Comparison of ENCODE assay signal across 8 cellular contexts in genomic region chr17:78923660-78924453, GRCh38. TPM values are rescaled to one million over a fixed set of nuclear protein-coding genes. Genes with fewer than 3 reads are reported as not detected.
A peak's percentile ranks its signal among the peaks of the same experiment; 100 is the strongest.
DNase-seq lines count a peak whose midpoint lies in the region; ATAC-seq, FAIRE-seq and TF ChIP-seq lines count a peak whose summit lies in the region.

No MANE protein-coding gene starts in this region.

- no peaks in the 10 kb centered on the region for H3K9me3 ChIP-seq in esophagus muscularis mucosa
- no peaks in the 10 kb centered on the region for H3K9me3 ChIP-seq in suprapubic skin

- TF ChIP-seq POLR2A in GM12892 (IDR thresholded peaks at IDR 0.05; ENCODE audit: low read depth, low read length) (no peak), esophagus muscularis mucosa (IDR thresholded peaks at IDR 0.05; ENCODE audit: low read depth) (no peak), suprapubic skin (IDR thresholded peaks at IDR 0.05) (no peak)

- H3K4me3 Mint-ChIP-seq in natural killer cell: peak overlapping the region; percentile 45

- FAIRE-seq in GM12892 (lab: Jason Lieb, UNC): no peak

- peak overlapping the region; percentile 81 to 95 (median 91) for H3K4me3 ChIP-seq in esophagus muscularis mucosa
- H3K4me3 ChIP-seq in suprapubic skin: peak overlapping the region; percentile 79

- H3K27ac ChIP-seq in esophagus muscularis mucosa (replicated peaks in 1 of 4) (peak overlapping the region; percentile 92 to 99 (median 96)), suprapubic skin (peak overlapping the region; percentile 95)

- intact Hi-C loops in esophagus muscularis mucosa (cut with DNase I) (loop anchor here (5.0 kb wide), 2 partner anchors 42 to 48 kb away; no protein-coding TSS in a partner anchor), natural killer cell (cut with micrococcal nuclease) (no loop called here)

- no peaks in the 10 kb centered on the region for H3K36me3 Mint-ChIP-seq in natural killer cell

- WGBS in esophagus muscularis mucosa: 11% methylated on average over 6 of the region's 28 CpGs
- 2% methylated on average over 17 of the region's 28 CpGs for WGBS in suprapubic skin

- H3K4me1 Mint-ChIP-seq in natural killer cell: peaks cover 0 to 7% of the 10 kb centered on the region in 2 donors

- H3K36me3 ChIP-seq in esophagus muscularis mucosa (peaks cover 0 to 3% (median 0%) of the 10 kb centered on the region in 4 donors), suprapubic skin (no peaks in the 10 kb centered on the region)

- no peak for TF ChIP-seq EP300 in esophagus muscularis mucosa (IDR thresholded peaks at IDR 0.05)
- TF ChIP-seq EP300 in suprapubic skin (IDR thresholded peaks at IDR 0.05): no peak

- TF ChIP-seq CTCF in esophagus muscularis mucosa (IDR thresholded peaks at IDR 0.05): no peak
- TF ChIP-seq CTCF in natural killer cell (IDR thresholded peaks at IDR 0.05): no peak
- TF ChIP-seq CTCF in suprapubic skin (IDR thresholded peaks at IDR 0.05): no peak

- H3K27me3 ChIP-seq in esophagus muscularis mucosa (no peaks in the 10 kb centered on the region), suprapubic skin (no peaks in the 10 kb centered on the region)

- H3K4me1 ChIP-seq in esophagus muscularis mucosa: peaks cover 48 to 83% (median 74%) of the 10 kb centered on the region in 4 donors
- H3K4me1 ChIP-seq in suprapubic skin: peaks cover 68% of the 10 kb centered on the region

- no peaks in the 10 kb centered on the region for H3K9me3 Mint-ChIP-seq in natural killer cell

- peaks cover 19 to 31% of the 10 kb centered on the region in 2 donors for H3K27me3 Mint-ChIP-seq in natural killer cell (ENCODE audit: low read depth in 2 of 2)

- ATAC-seq in natural killer cell (peak; percentile 51 to 62 (median 51)), GM19324 (IDR thresholded peaks at IDR 0.05; ENCODE audit: low FRiP score, unreplicated experiment) (no peak), GM21390 (IDR thresholded peaks at IDR 0.05; ENCODE audit: unreplicated experiment) (no peak)

- DNase-seq in GM12892 (ENCODE audit: insufficient read length) (peak; percentile 68), NCI-H510A (lab: John Stamatoyannopoulos, UW) (peak; percentile 64), esophagus muscularis mucosa (ENCODE audit: extremely low spot score) (no peak), natural killer cell (no peak), suprapubic skin (ENCODE audit: low spot score in 2 of 2) (peak; percentile 79 to 87)
- DNase-seq in activated CD8-positive, alpha-beta memory T cell treated with anti-CD3 and anti-CD28 coated beads, Interleukin-2, amount 50 U/mL, for 48 hours: peak; percentile 70

- no peak overlapping the region for H3K27ac Mint-ChIP-seq in natural killer cell

RNA-seq across cellular contexts. Expression of gene TIMP2, which starts 1.3 kb away (rescaled TPM):
- polyA plus RNA-seq in GM12892 (2012; ENCODE audit: missing spikeins): not detected
- total RNA-seq in esophagus muscularis mucosa: 100 to 1,000 TPM; 177 to 315 (median 229) TPM
- total RNA-seq in natural killer cell: 1 to 10 TPM; 3.6 to 8.2 (median 7.1) TPM
- total RNA-seq in suprapubic skin: 100 to 1,000 TPM in 1 of 4 donors, 10 to 100 TPM in 3; 48.4 to 114 (median 76.0) TPM

RNA-seq across cellular contexts. Expression of gene CEP295NL, which starts 20.9 kb away (rescaled TPM):
- polyA plus RNA-seq in GM12892 (2012; ENCODE audit: missing spikeins): not detected
- total RNA-seq in esophagus muscularis mucosa: 1 to 10 TPM in 3 of 4 donors, under 1 TPM in 1; 0.78 to 6.6 (median 2.3) TPM
- 1 to 10 TPM in 2 of 3 donors, under 1 TPM in 1; 0.52 to 2.7 (median 2.1) TPM for total RNA-seq in natural killer cell
- total RNA-seq in suprapubic skin: 10 to 100 TPM in 1 of 4 donors, 1 to 10 TPM in 3; 2.4 to 11.1 (median 3.5) TPM

RNA-seq across cellular contexts. Expression of gene LGALS3BP, which starts 55.9 kb away (rescaled TPM):
- polyA plus RNA-seq in GM12892 (2012; ENCODE audit: missing spikeins): 0.70 TPM
- 100 to 1,000 TPM; 106 to 284 (median 197) TPM for total RNA-seq in esophagus muscularis mucosa
- 1 to 10 TPM; 4.2 to 8.8 (median 4.2) TPM for total RNA-seq in natural killer cell
- 100 to 1,000 TPM in 2 of 4 donors, 10 to 100 TPM in 2; 70.2 to 162 (median 105) TPM for total RNA-seq in suprapubic skin

Comparison
In these comparisons a context has a peak if more than half of its experiments do, and no peak if none do; other contexts are left out.
1. DNase-seq: peak in GM12892 (single experiment), NCI-H510A (single experiment), activated CD8-positive, alpha-beta memory T cell treated with anti-CD3 and anti-CD28 coated beads, Interleukin-2, amount 50 U/mL, for 48 hours (single experiment) and suprapubic skin (2 of 2); none in esophagus muscularis mucosa (single experiment) and natural killer cell (single experiment).
2. ATAC-seq: peak in natural killer cell (3 of 3); none in GM19324 (single experiment) and GM21390 (single experiment).
3. RNA of gene TIMP2, which starts 1.3 kb away (total RNA-seq): 177 to 315 TPM in esophagus muscularis mucosa and 48.4 to 114 TPM in suprapubic skin; 3.6 to 8.2 TPM in natural killer cell; every median in the first group is over 4 times any median in the second.
4. RNA of gene LGALS3BP, which starts 55.9 kb away (total RNA-seq): 106 to 284 TPM in esophagus muscularis mucosa and 70.2 to 162 TPM in suprapubic skin; 4.2 to 8.8 TPM in natural killer cell; every median in the first group is over 4 times any median in the second.